8 cellular contexts compared by ENCODE assay signal in genomic region chr4:89308161-89308500, GRCh38. TPM values are rescaled to one million over a fixed set of nuclear protein-coding genes. Genes with fewer than 3 reads are reported as not detected.
A peak's percentile ranks its signal among the peaks of the same experiment; 100 is the strongest.
DNase-seq lines count a peak whose midpoint lies in the region; ATAC-seq and TF ChIP-seq lines count a peak whose summit lies in the region.

No MANE protein-coding gene starts in this region.

- H3K36me3 ChIP-seq in ES-I3 (ENCODE audit: insufficient read depth, low read length) (no peaks in the 10 kb centered on the region), OCI-LY3 (replicated peaks; ENCODE audit: low read depth, low read length) (no peaks in the 10 kb centered on the region), osteoblast (ENCODE audit: insufficient read depth, low read length) (no peaks in the 10 kb centered on the region)

- H3K9ac ChIP-seq in ES-I3 (ENCODE audit: low read depth, low read length) (peak overlapping the region; percentile 86), OCI-LY3 (ENCODE audit: low read length) (peak overlapping the region; percentile 61; the same call in 1 of the 2 replicates)

- H3K4me2 ChIP-seq in OCI-LY3 (ENCODE audit: low read length): peak overlapping the region; percentile 83
- H3K4me2 ChIP-seq in osteoblast (ENCODE audit: insufficient read depth, low read length): peak overlapping the region; percentile 71

- TF ChIP-seq CTCF in OCI-LY3 (IDR thresholded peaks at IDR 0.05; ENCODE audit: low read depth, low read length): no peak
- no peak for TF ChIP-seq CTCF in epithelial cell of proximal tubule (conservative IDR thresholded peaks at IDR 0.05; ENCODE audit: low read depth, low read length)
- TF ChIP-seq CTCF in osteoblast (IDR thresholded peaks at IDR 0.05; ENCODE audit: extremely low read depth, low read depth, low read length): no peak

- H3K9me3 ChIP-seq in ES-I3 (ENCODE audit: control insufficient read depth, insufficient read depth, low read length) (no peaks in the 10 kb centered on the region), OCI-LY3 (ENCODE audit: insufficient read depth, low read length) (no peaks in the 10 kb centered on the region), osteoblast (ENCODE audit: low read depth, low read length) (no peaks in the 10 kb centered on the region)

- H4K20me1 ChIP-seq in OCI-LY3 (ENCODE audit: insufficient read depth, low read length): 0 out of 2 replicates have a peak, but pooled peaks cover 3% of the 10 kb centered on the region
- no peaks in the 10 kb centered on the region for H4K20me1 ChIP-seq in osteoblast (ENCODE audit: insufficient read depth, low read length)

- H3K27me3 ChIP-seq in OCI-LY3 (ENCODE audit: low read depth, low read length): peaks cover 31% of the 10 kb centered on the region
- peaks cover 38% of the 10 kb centered on the region for H3K27me3 ChIP-seq in osteoblast (ENCODE audit: insufficient read depth, low read length)

- no peaks in the 10 kb centered on the region for H3K79me2 ChIP-seq in OCI-LY3 (ENCODE audit: low read length)
- H3K79me2 ChIP-seq in osteoblast (ENCODE audit: insufficient read depth, low read length): no peaks in the 10 kb centered on the region

- H2AFZ ChIP-seq in OCI-LY3 (ENCODE audit: low read depth, low read length) (peak overlapping the region; percentile 35; the same call in 1 of the 2 replicates), osteoblast (ENCODE audit: low read length) (no peak overlapping the region)

- H3K27ac ChIP-seq in OCI-LY3 (ENCODE audit: low read length) (no peak overlapping the region), osteoblast (ENCODE audit: low read depth, low read length) (no peak overlapping the region)

- H3K4me3 ChIP-seq in OCI-LY3 (ENCODE audit: low read length): peak overlapping the region; percentile 90
- H3K4me3 ChIP-seq in epithelial cell of proximal tubule (ENCODE audit: low read depth, low read length): peak overlapping the region; percentile 92
- H3K4me3 ChIP-seq in osteoblast (ENCODE audit: insufficient read depth, low read length): peak overlapping the region; percentile 63

- DNase-seq in epithelial cell of proximal tubule (ENCODE audit: low read depth): no peak
- peak; percentile 56 for DNase-seq in osteoblast (ENCODE audit: insufficient read length, low spot score, missing footprints)
- no peak for DNase-seq in activated CD4-positive, alpha-beta T cell treated with anti-CD3 and anti-CD28 coated beads for 4 hours

- H3K4me1 ChIP-seq in ES-I3 (ENCODE audit: insufficient read depth, low read length) (no peaks in the 10 kb centered on the region; the same call in 1 of the 2 replicates), OCI-LY3 (ENCODE audit: low read length) (peaks cover 32% of the 10 kb centered on the region), osteoblast (ENCODE audit: insufficient read depth, low read length) (no peaks in the 10 kb centered on the region)

- ATAC-seq in HG03095 (IDR thresholded peaks at IDR 0.05; ENCODE audit: unreplicated experiment): no peak
- no peak for ATAC-seq in HG03196 (IDR thresholded peaks at IDR 0.05; ENCODE audit: unreplicated experiment)
- ATAC-seq in HG03039 (IDR thresholded peaks at IDR 0.05; ENCODE audit: unreplicated experiment): no peak

RNA-seq across cellular contexts. Expression of gene GPRIN3, which starts 0.5 kb away (rescaled TPM):
- total RNA-seq in epithelial cell of proximal tubule (0.94 and 2.0 TPM in 2 replicates), osteoblast (under 0.01 and 0.29 TPM in 2 replicates)
